In genomic region chr6:116073765-116074450, GRCh38 we compare ENCODE assay signal across 17 cellular contexts. TPM values are rescaled to one million over a fixed set of nuclear protein-coding genes. Genes with fewer than 3 reads are reported as not detected.
A peak's percentile ranks its signal among the peaks of the same experiment; 100 is the strongest.
DNase-seq lines count a peak whose midpoint lies in the region; ATAC-seq and TF ChIP-seq lines count a peak whose summit lies in the region.
"Had no signal": no experiment of that assay in that cellular context is flagged by ENCODE, and none has a peak within 500 bp of the region (broad histone marks: within the 10 kb centered on the region; RNA-seq: fewer than 3 reads in every experiment).

No MANE protein-coding gene starts in this region.

- H3K4me3 Mint-ChIP-seq in type B pancreatic cell, result no peak overlapping the region
- H3K4me3 Mint-ChIP-seq: activated T-cell treated with anti-CD3 and anti-CD28 coated beads, Interleukin-2, amount 50 U/mL, for 24 hours; brain had no signal

- no peaks in the 10 kb centered on the region for H3K9me3 Mint-ChIP-seq in type B pancreatic cell
- H3K9me3 Mint-ChIP-seq: activated T-cell treated with anti-CD3 and anti-CD28 coated beads, Interleukin-2, amount 50 U/mL, for 24 hours; brain had no signal

- H3K27me3 ChIP-seq in kidney epithelial cell (ENCODE audit: control insufficient read depth, insufficient read depth, low read length), result no peaks in the 10 kb centered on the region
- H3K27me3 ChIP-seq: esophagus squamous epithelium, vagina had no signal

- no peaks in the 10 kb centered on the region for H3K4me1 Mint-ChIP-seq in type B pancreatic cell (ENCODE audit: unreplicated experiment)
- H3K4me1 Mint-ChIP-seq: brain had no signal

- no peaks in the 10 kb centered on the region for H3K36me3 ChIP-seq in kidney epithelial cell (ENCODE audit: control insufficient read depth, insufficient read depth, low read length)
- H3K36me3 ChIP-seq: esophagus squamous epithelium, vagina had no signal

- no peak overlapping the region for H3K4me3 ChIP-seq in kidney epithelial cell (ENCODE audit: low read depth, low read length)
- H3K4me3 ChIP-seq: esophagus squamous epithelium, vagina had no signal

- ATAC-seq in omental fat pad (ENCODE audit: low FRiP score) (no peak), left cardiac atrium (no peak)

- no peak for TF ChIP-seq CTCF in kidney epithelial cell (IDR thresholded peaks at IDR 0.05; ENCODE audit: insufficient read depth, low read length, poor library complexity, severe bottlenecking)
- no peak for TF ChIP-seq CTCF in omental fat pad (IDR thresholded peaks at IDR 0.05)
- TF ChIP-seq CTCF in type B pancreatic cell (conservative IDR thresholded peaks at IDR 0.05), result no peak

- no peaks in the 10 kb centered on the region for H3K27me3 Mint-ChIP-seq in type B pancreatic cell

- H3K36me3 Mint-ChIP-seq in type B pancreatic cell, result no peaks in the 10 kb centered on the region
- H3K36me3 Mint-ChIP-seq: brain had no signal

- H3K27ac Mint-ChIP-seq in type B pancreatic cell, result no peak overlapping the region
- H3K27ac Mint-ChIP-seq: activated T-cell treated with anti-CD3 and anti-CD28 coated beads, Interleukin-2, amount 50 U/mL, for 24 hours; brain had no signal

- intact Hi-C loops in left cardiac atrium (cut with DNase I), result no loop called here

- peak; percentile 21 for DNase-seq in COLO668 (lab: John Stamatoyannopoulos, UW; ENCODE audit: unreplicated experiment)
- DNase-seq in HT1080 (ENCODE audit: low read depth), result peak; percentile 83
- peak; percentile 64 for DNase-seq in astrocyte of the hippocampus (ENCODE audit: low read depth, low spot score)
- DNase-seq in kidney epithelial cell (ENCODE audit: low read depth), result peak; percentile 51
- no peak for DNase-seq in omental fat pad (ENCODE audit: low spot score)
- no peak for DNase-seq in NCI-H2227 treated with DMSO at 0.1 percent for 48 hours (lab: John Stamatoyannopoulos, UW)
- DNase-seq in type B pancreatic cell (ENCODE audit: extremely low spot score, unreplicated experiment), result no peak
- DNase-seq in left cardiac atrium, result no peak
- DNase-seq: activated CD4-positive, CD25-positive, alpha-beta regulatory T cell; activated T-cell treated with anti-CD3 and anti-CD28 coated beads, Interleukin-2, amount 50 U/mL, for 24 hours; esophagus squamous epithelium; GOT3; kidney; NCI-H345 had no signal

RNA-seq across cellular contexts. Expression of gene FRK, which starts 13.2 kb away (rescaled TPM):
- total RNA-seq in HT1080 (2014; rRNA removed; shearing (Covaris generic)), result under 0.01 and 0.02 TPM in 2 replicates
- polyA plus RNA-seq in HT1080 (2015; cell fraction: cytosol; rRNA removed), result 0.01 and 0.02 TPM in 2 replicates
- polyA plus RNA-seq in HT1080 (2015; cell fraction: nucleus; rRNA removed), result 0.01 and 0.02 TPM in 2 replicates
- total RNA-seq in kidney epithelial cell (2.9 and 3.1 TPM in 2 replicates), omental fat pad (1 to 10 TPM in 3 of 4 donors, under 1 TPM in 1; 0.24 to 1.9 (median 1.5) TPM), type B pancreatic cell (ENCODE audit: low replicate concordance) (6.2 and 13.2 TPM in 2 replicates), left cardiac atrium (1 to 10 TPM; 4.0 to 4.8 TPM)
- polyA plus RNA-seq: neural cell had no signal

RNA-seq across cellular contexts. Expression of gene NT5DC1, which starts 26.7 kb away (rescaled TPM):
- 10.0 and 19.9 TPM in 2 replicates for total RNA-seq in HT1080 (2014; rRNA removed; shearing (Covaris generic))
- polyA plus RNA-seq in HT1080 (2015; cell fraction: cytosol; rRNA removed), result 34.0 and 40.7 TPM in 2 replicates
- 38.8 and 44.4 TPM in 2 replicates for polyA plus RNA-seq in HT1080 (2015; cell fraction: nucleus; rRNA removed)
- 7.3 and 19.3 TPM in 2 replicates for total RNA-seq in kidney epithelial cell
- 1 to 10 TPM; 6.1 to 8.7 (median 8.2) TPM for total RNA-seq in omental fat pad
- 36.1 and 36.7 TPM in 2 replicates for total RNA-seq in type B pancreatic cell (ENCODE audit: low replicate concordance)
- 10 to 100 TPM; 36.1 to 53.7 TPM for total RNA-seq in left cardiac atrium

RNA-seq across cellular contexts. Expression of gene COL10A1, which starts 52.0 kb away (rescaled TPM):
- total RNA-seq in HT1080 (2014; rRNA removed; shearing (Covaris generic)), result not detected in 2 replicates
- 0.08 and 0.21 TPM in 2 replicates for polyA plus RNA-seq in HT1080 (2015; cell fraction: cytosol; rRNA removed)
- 0.70 and 0.98 TPM in 2 replicates for polyA plus RNA-seq in HT1080 (2015; cell fraction: nucleus; rRNA removed)
- total RNA-seq in kidney epithelial cell (not detected in 2 replicates), omental fat pad (not detected), type B pancreatic cell (ENCODE audit: low replicate concordance) (0.14 TPM in 2 replicates), left cardiac atrium (not detected)
- total RNA-seq: esophagus squamous epithelium, vagina had no signal
- polyA plus RNA-seq: neural cell had no signal

Comparison
In these comparisons a context has a peak if more than half of its experiments do, and no peak if none do; other contexts are left out.
1. DNase-seq: peak in COLO668 (single experiment), HT1080 (single experiment), astrocyte of the hippocampus (single experiment) and kidney epithelial cell (single experiment); none in omental fat pad (single experiment), NCI-H2227 treated with DMSO at 0.1 percent for 48 hours (single experiment), type B pancreatic cell (single experiment) and left cardiac atrium (single experiment).